ENCODE assay signal across 13 cellular contexts in the genomic region with DNA sequence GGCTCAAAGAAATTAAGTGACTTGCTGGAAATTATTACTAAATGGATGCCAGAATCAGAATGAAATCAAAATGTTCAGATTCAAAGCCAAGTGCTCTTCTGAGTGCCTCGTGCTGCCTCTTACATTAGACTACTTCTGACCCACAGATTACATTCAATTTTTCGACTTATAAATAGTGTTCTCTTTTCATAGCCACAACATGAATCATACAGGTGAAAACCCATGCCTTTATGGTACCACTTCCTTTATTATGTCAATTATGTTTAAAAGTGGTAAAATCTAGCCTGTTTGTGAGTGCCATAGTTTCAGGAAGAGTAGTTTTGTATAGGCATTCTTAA.
DNase-seq lines count a peak whose midpoint lies in the region; ATAC-seq and TF ChIP-seq lines count a peak whose summit lies in the region.
"Had no signal": no experiment of that assay in that cellular context is flagged by ENCODE, and none has a peak within 500 bp of the region (broad histone marks: within the 10 kb centered on the region; RNA-seq: fewer than 3 reads in every experiment).

No MANE protein-coding gene starts in this region.

- peaks cover 28% of the 10 kb centered on the region for H3K4me1 Mint-ChIP-seq in activated T-cell treated with anti-CD3 and anti-CD28 coated beads, Interleukin-2, amount 50 U/mL, for 72 hours (ENCODE audit: low read depth)
- peaks cover 16% of the 10 kb centered on the region for H3K4me1 Mint-ChIP-seq in stimulated activated effector memory CD8-positive, alpha-beta T cell treated with anti-CD3 and anti-CD28 coated beads, Interleukin-12 subunit alpha, Interleukin-12 subunit beta, amount 100 ng/mL, for 72 hours
- no peaks in the 10 kb centered on the region for H3K4me1 Mint-ChIP-seq in glutamatergic neuron (ENCODE audit: low read depth, unreplicated experiment)

- H3K9me3 Mint-ChIP-seq in activated T-cell treated with anti-CD3 and anti-CD28 coated beads, Interleukin-2, amount 50 U/mL, for 72 hours: peaks cover under 1 to 2% of the 10 kb centered on the region in 2 donors
- no peaks in the 10 kb centered on the region for H3K9me3 Mint-ChIP-seq in stimulated activated effector memory CD8-positive, alpha-beta T cell treated with anti-CD3 and anti-CD28 coated beads, Interleukin-12 subunit alpha, Interleukin-12 subunit beta, amount 100 ng/mL, for 72 hours
- H3K9me3 Mint-ChIP-seq in glutamatergic neuron (ENCODE audit: unreplicated experiment): no peaks in the 10 kb centered on the region

- TF ChIP-seq EP300 in esophagus muscularis mucosa (IDR thresholded peaks at IDR 0.05): no peak

- H3K27ac ChIP-seq in esophagus muscularis mucosa (replicated peaks in 1 of 4): no peak overlapping the region
- H3K27ac ChIP-seq: cardiac muscle cell, pancreas had no signal

- H3K27ac Mint-ChIP-seq in activated T-cell treated with anti-CD3 and anti-CD28 coated beads, Interleukin-2, amount 50 U/mL, for 72 hours: peak overlapping the region; percentile 65
- peak overlapping the region; percentile 55 for H3K27ac Mint-ChIP-seq in stimulated activated effector memory CD8-positive, alpha-beta T cell treated with anti-CD3 and anti-CD28 coated beads, Interleukin-12 subunit alpha, Interleukin-12 subunit beta, amount 100 ng/mL, for 72 hours
- H3K27ac Mint-ChIP-seq in glutamatergic neuron (ENCODE audit: unreplicated experiment): no peak overlapping the region

- H3K27me3 Mint-ChIP-seq in activated T-cell treated with anti-CD3 and anti-CD28 coated beads, Interleukin-2, amount 50 U/mL, for 72 hours (ENCODE audit: low read depth): peaks cover 8% of the 10 kb centered on the region
- no peaks in the 10 kb centered on the region for H3K27me3 Mint-ChIP-seq in glutamatergic neuron (ENCODE audit: unreplicated experiment)

- no peaks in the 10 kb centered on the region for H3K27me3 ChIP-seq in esophagus muscularis mucosa
- H3K27me3 ChIP-seq: BE2C, cardiac muscle cell, pancreas had no signal

- no peaks in the 10 kb centered on the region for H3K9me3 ChIP-seq in esophagus muscularis mucosa
- H3K9me3 ChIP-seq: BE2C, pancreas had no signal

- WGBS in esophagus muscularis mucosa: 49% methylated on average over 2 of the region's 2 CpGs

- H3K4me3 Mint-ChIP-seq in activated T-cell treated with anti-CD3 and anti-CD28 coated beads, Interleukin-2, amount 50 U/mL, for 72 hours: peak overlapping the region; percentile 71 to 79
- peak overlapping the region; percentile 52 for H3K4me3 Mint-ChIP-seq in stimulated activated effector memory CD8-positive, alpha-beta T cell treated with anti-CD3 and anti-CD28 coated beads, Interleukin-12 subunit alpha, Interleukin-12 subunit beta, amount 100 ng/mL, for 72 hours
- no peak overlapping the region for H3K4me3 Mint-ChIP-seq in glutamatergic neuron (ENCODE audit: unreplicated experiment)

- no peaks in the 10 kb centered on the region for H3K4me1 ChIP-seq in esophagus muscularis mucosa
- H3K4me1 ChIP-seq: BE2C had no signal

- no peaks in the 10 kb centered on the region for H3K36me3 ChIP-seq in esophagus muscularis mucosa
- H3K36me3 ChIP-seq: BE2C, cardiac muscle cell, pancreas had no signal

- no peak for TF ChIP-seq POLR2A in esophagus muscularis mucosa (IDR thresholded peaks at IDR 0.05; ENCODE audit: low read depth)

- ATAC-seq in activated T-cell treated with anti-CD3 and anti-CD28 coated beads, Interleukin-2, amount 50 U/mL, for 72 hours (replicated peaks in 1 of 2): peak; percentile 66 to 74
- peak; percentile 41 for ATAC-seq in HG02571 (IDR thresholded peaks at IDR 0.05; ENCODE audit: unreplicated experiment)
- peak; percentile 31 for ATAC-seq in HG03521 (IDR thresholded peaks at IDR 0.05; ENCODE audit: unreplicated experiment)
- ATAC-seq in stimulated activated effector memory CD8-positive, alpha-beta T cell treated with anti-CD3 and anti-CD28 coated beads, Interleukin-12 subunit alpha, Interleukin-12 subunit beta, amount 100 ng/mL, for 72 hours: peak; percentile 77

- no peak for TF ChIP-seq CTCF in esophagus muscularis mucosa (IDR thresholded peaks at IDR 0.05)
- no peak for TF ChIP-seq CTCF in glutamatergic neuron (IDR thresholded peaks at IDR 0.05; ENCODE audit: partially characterized antibody, unreplicated experiment)

- DNase-seq in activated T-cell treated with anti-CD3 and anti-CD28 coated beads, Interleukin-2, amount 50 U/mL, for 72 hours: no peak
- no peak for DNase-seq in activated T-cell treated with anti-CD3 and anti-CD28 coated beads, Interleukin-2, amount 50 U/mL, for 1 hour
- DNase-seq in stimulated activated effector memory CD8-positive, alpha-beta T cell treated with anti-CD3 and anti-CD28 coated beads, Interleukin-12 subunit alpha, Interleukin-12 subunit beta, amount 100 ng/mL, for 72 hours (ENCODE audit: low spot score in 2 of 2): no peak
- no peak for DNase-seq in esophagus muscularis mucosa (ENCODE audit: extremely low spot score)
- no peak for DNase-seq in glutamatergic neuron
- no peak for DNase-seq in glomerular visceral epithelial cell (ENCODE audit: extremely low spot score)
- DNase-seq: BE2C, GOT3, NCI-H187 treated with DMSO at 0.1 percent for 48 hours, pancreas had no signal

- intact Hi-C loops in esophagus muscularis mucosa (cut with DNase I): no loop called here

- no peaks in the 10 kb centered on the region for H3K36me3 Mint-ChIP-seq in activated T-cell treated with anti-CD3 and anti-CD28 coated beads, Interleukin-2, amount 50 U/mL, for 72 hours (ENCODE audit: insufficient read depth in 2 of 2)
- H3K36me3 Mint-ChIP-seq in stimulated activated effector memory CD8-positive, alpha-beta T cell treated with anti-CD3 and anti-CD28 coated beads, Interleukin-12 subunit alpha, Interleukin-12 subunit beta, amount 100 ng/mL, for 72 hours: no peaks in the 10 kb centered on the region
- no peaks in the 10 kb centered on the region for H3K36me3 Mint-ChIP-seq in glutamatergic neuron (ENCODE audit: unreplicated experiment)

- no peak overlapping the region for H3K4me3 ChIP-seq in esophagus muscularis mucosa
- H3K4me3 ChIP-seq: cardiac muscle cell had no signal
